Comparison of ENCODE assay signal across 2 cellular contexts in the genomic region with DNA sequence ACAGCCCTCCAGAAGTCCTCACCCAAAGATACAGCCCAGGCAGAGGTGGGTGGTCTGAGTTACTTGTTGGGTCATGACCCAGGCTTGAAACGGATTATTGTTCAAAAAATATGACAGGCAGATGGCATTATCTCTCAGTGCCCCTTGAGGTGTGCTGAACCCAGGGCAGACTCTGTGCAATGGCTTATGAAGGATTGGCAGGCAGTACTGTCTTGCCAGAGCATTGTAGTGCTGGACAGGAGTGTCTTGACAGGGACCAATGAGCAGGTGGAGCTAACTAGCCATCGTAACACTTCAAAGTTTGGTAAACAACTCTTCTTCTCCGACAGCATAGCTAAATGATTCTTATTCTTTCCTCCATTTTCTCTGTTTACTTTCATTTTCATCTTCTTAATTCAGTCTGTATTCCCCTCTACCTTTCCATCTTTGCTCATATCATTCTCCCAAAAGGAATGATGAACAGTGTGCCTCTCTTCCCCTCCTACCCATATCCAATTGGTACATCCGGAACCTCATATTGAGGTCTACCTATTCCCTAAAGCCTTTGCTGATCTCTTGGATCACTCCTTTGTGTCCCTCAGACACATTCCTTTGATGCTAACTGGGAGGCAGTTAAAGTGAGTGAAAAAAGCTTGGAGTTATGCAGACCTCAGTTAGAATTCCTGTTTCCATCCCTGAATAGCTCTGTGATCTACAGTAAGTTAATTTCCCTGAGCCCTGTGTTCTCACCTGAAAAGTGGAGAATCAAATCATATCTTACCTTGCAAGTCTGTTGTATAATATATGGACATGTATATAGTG.
A peak's percentile ranks its signal among the peaks of the same experiment; 100 is the strongest.
TF ChIP-seq lines count a peak whose summit lies in the region.

No MANE protein-coding gene starts in this region.

TF ChIP-seq in IMR-90, 13 proteins besides CTCF, POLR2A, EP300 and RAD21:
- TF ChIP-seq, protein P1, sequence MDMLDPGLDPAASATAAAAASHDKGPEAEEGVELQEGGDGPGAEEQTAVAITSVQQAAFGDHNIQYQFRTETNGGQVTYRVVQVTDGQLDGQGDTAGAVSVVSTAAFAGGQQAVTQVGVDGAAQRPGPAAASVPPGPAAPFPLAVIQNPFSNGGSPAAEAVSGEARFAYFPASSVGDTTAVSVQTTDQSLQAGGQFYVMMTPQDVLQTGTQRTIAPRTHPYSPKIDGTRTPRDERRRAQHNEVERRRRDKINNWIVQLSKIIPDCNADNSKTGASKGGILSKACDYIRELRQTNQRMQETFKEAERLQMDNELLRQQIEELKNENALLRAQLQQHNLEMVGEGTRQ (IDR thresholded peaks at IDR 0.05; ENCODE audit: low read depth, low read length), result no peak
- no peak for TF ChIP-seq RCOR1 (IDR thresholded peaks at IDR 0.05; ENCODE audit: insufficient replicate concordance, low read length)
- TF ChIP-seq RFX5 (IDR thresholded peaks at IDR 0.05; ENCODE audit: low read depth, low read length), result no peak
- no peak for TF ChIP-seq NFE2L2 (IDR thresholded peaks at IDR 0.05; ENCODE audit: low read depth, low read length)
- TF ChIP-seq SMC3 (IDR thresholded peaks at IDR 0.05; ENCODE audit: low read depth, low read length), result no peak
- no peak for TF ChIP-seq FOS (IDR thresholded peaks at IDR 0.05; ENCODE audit: low read depth, low read length)
- no peak for TF ChIP-seq CHD1 (IDR thresholded peaks at IDR 0.05; ENCODE audit: low read depth, low read length)
- no peak for TF ChIP-seq CEBPB (IDR thresholded peaks at IDR 0.05; ENCODE audit: low read depth, low read length)
- TF ChIP-seq BHLHE40 (IDR thresholded peaks at IDR 0.05; ENCODE audit: low read depth, low read length), result no peak
- no peak for TF ChIP-seq MAZ (IDR thresholded peaks at IDR 0.05; ENCODE audit: borderline replicate concordance, low read depth, low read length)
- TF ChIP-seq MXI1 (IDR thresholded peaks at IDR 0.05; ENCODE audit: borderline replicate concordance, low read depth, low read length), result no peak
- TF ChIP-seq, protein P2, sequence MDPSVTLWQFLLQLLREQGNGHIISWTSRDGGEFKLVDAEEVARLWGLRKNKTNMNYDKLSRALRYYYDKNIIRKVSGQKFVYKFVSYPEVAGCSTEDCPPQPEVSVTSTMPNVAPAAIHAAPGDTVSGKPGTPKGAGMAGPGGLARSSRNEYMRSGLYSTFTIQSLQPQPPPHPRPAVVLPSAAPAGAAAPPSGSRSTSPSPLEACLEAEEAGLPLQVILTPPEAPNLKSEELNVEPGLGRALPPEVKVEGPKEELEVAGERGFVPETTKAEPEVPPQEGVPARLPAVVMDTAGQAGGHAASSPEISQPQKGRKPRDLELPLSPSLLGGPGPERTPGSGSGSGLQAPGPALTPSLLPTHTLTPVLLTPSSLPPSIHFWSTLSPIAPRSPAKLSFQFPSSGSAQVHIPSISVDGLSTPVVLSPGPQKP (IDR thresholded peaks at IDR 0.05; ENCODE audit: borderline replicate concordance, low read depth, low read length), result no peak
- TF ChIP-seq MAFK (IDR thresholded peaks at IDR 0.05; ENCODE audit: low read depth, low read length), result no peak

TF ChIP-seq in K562, 482 proteins besides CTCF, POLR2A, EP300 and RAD21:
- TF ChIP-seq, protein P3, sequence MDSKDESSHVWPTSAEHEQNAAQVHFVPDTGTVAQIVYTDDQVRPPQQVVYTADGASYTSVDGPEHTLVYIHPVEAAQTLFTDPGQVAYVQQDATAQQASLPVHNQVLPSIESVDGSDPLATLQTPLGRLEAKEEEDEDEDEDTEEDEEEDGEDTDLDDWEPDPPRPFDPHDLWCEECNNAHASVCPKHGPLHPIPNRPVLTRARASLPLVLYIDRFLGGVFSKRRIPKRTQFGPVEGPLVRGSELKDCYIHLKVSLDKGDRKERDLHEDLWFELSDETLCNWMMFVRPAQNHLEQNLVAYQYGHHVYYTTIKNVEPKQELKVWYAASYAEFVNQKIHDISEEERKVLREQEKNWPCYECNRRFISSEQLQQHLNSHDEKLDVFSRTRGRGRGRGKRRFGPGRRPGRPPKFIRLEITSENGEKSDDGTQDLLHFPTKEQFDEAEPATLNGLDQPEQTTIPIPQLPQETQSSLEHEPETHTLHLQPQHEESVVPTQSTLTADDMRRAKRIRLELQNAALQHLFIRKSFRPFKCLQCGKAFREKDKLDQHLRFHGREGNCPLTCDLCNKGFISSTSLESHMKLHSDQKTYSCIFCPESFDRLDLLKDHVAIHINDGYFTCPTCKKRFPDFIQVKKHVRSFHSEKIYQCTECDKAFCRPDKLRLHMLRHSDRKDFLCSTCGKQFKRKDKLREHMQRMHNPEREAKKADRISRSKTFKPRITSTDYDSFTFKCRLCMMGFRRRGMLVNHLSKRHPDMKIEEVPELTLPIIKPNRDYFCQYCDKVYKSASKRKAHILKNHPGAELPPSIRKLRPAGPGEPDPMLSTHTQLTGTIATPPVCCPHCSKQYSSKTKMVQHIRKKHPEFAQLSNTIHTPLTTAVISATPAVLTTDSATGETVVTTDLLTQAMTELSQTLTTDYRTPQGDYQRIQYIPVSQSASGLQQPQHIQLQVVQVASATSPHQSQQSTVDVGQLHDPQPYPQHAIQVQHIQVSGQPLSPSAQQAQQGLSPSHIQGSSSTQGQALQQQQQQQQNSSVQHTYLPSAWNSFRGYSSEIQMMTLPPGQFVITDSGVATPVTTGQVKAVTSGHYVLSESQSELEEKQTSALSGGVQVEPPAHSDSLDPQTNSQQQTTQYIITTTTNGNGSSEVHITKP (IDR thresholded peaks at IDR 0.05; ENCODE audit: partially characterized antibody), result peak; percentile 52
- TF ChIP-seq, protein P4, sequence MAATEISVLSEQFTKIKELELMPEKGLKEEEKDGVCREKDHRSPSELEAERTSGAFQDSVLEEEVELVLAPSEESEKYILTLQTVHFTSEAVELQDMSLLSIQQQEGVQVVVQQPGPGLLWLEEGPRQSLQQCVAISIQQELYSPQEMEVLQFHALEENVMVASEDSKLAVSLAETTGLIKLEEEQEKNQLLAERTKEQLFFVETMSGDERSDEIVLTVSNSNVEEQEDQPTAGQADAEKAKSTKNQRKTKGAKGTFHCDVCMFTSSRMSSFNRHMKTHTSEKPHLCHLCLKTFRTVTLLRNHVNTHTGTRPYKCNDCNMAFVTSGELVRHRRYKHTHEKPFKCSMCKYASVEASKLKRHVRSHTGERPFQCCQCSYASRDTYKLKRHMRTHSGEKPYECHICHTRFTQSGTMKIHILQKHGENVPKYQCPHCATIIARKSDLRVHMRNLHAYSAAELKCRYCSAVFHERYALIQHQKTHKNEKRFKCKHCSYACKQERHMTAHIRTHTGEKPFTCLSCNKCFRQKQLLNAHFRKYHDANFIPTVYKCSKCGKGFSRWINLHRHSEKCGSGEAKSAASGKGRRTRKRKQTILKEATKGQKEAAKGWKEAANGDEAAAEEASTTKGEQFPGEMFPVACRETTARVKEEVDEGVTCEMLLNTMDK (IDR thresholded peaks at IDR 0.05; ENCODE audit: borderline replicate concordance, insufficient read depth, low read depth, low read length, poor library complexity, severe bottlenecking), result no peak
